9 cellular contexts compared by ENCODE assay signal in the genomic region with DNA sequence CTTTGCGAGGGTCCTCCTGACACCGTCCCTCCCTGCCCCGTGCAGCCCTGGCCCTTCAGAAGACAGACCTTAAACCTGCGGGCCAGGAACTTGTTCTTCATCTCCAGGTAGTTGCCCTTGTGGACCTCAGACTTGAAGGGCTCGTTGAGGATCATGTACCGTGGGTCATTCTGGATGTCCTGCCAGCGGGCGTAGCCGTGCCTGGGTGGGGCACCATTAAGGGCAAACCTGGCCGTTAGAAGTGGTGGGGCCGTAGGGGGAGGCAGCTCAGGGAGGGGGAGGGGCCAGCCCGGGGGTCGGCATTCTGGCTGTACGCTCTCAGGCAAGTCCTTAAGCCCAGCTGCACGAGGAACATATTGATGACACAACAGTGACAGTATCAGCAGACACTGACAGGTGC.
A peak's percentile ranks its signal among the peaks of the same experiment; 100 is the strongest.
DNase-seq lines count a peak whose midpoint lies in the region; ATAC-seq and TF ChIP-seq lines count a peak whose summit lies in the region.
"Had no signal": no experiment of that assay in that cellular context is flagged by ENCODE, and none has a peak within 500 bp of the region (broad histone marks: within the 10 kb centered on the region; RNA-seq: fewer than 3 reads in every experiment).

No MANE protein-coding gene starts in this region.

- H3K4me1 Mint-ChIP-seq in activated naive CD8-positive, alpha-beta T cell treated with anti-CD3 and anti-CD28 coated beads, Interleukin-2, amount 10 ng/mL, durations not matched to agents 7 days and 5 days: no peaks in the 10 kb centered on the region
- no peaks in the 10 kb centered on the region for H3K4me1 Mint-ChIP-seq in activated naive CD8-positive, alpha-beta T cell treated with anti-CD3 and anti-CD28 coated beads, Interleukin-2, amount 50 U/mL, for 24 hours
- H3K4me1 Mint-ChIP-seq in glutamatergic neuron (ENCODE audit: low read depth, unreplicated experiment) (no peaks in the 10 kb centered on the region), type B pancreatic cell (ENCODE audit: unreplicated experiment) (no peaks in the 10 kb centered on the region)

- no peaks in the 10 kb centered on the region for H3K36me3 Mint-ChIP-seq in activated naive CD8-positive, alpha-beta T cell treated with anti-CD3 and anti-CD28 coated beads, Interleukin-2, amount 10 ng/mL, durations not matched to agents 7 days and 5 days
- H3K36me3 Mint-ChIP-seq in activated naive CD8-positive, alpha-beta T cell treated with anti-CD3 and anti-CD28 coated beads, Interleukin-2, amount 50 U/mL, for 24 hours (ENCODE audit: low read depth): no peaks in the 10 kb centered on the region
- H3K36me3 Mint-ChIP-seq in glutamatergic neuron (ENCODE audit: unreplicated experiment): no peaks in the 10 kb centered on the region
- no peaks in the 10 kb centered on the region for H3K36me3 Mint-ChIP-seq in type B pancreatic cell
- H3K36me3 Mint-ChIP-seq: CD4-positive, alpha-beta memory T cell had no signal

- H3K27ac Mint-ChIP-seq in activated naive CD8-positive, alpha-beta T cell treated with anti-CD3 and anti-CD28 coated beads, Interleukin-2, amount 10 ng/mL, durations not matched to agents 7 days and 5 days: no peak overlapping the region
- no peak overlapping the region for H3K27ac Mint-ChIP-seq in activated naive CD8-positive, alpha-beta T cell treated with anti-CD3 and anti-CD28 coated beads, Interleukin-2, amount 50 U/mL, for 24 hours
- H3K27ac Mint-ChIP-seq in glutamatergic neuron (ENCODE audit: unreplicated experiment) (no peak overlapping the region), type B pancreatic cell (peak overlapping the region; percentile 55)

- H3K4me3 Mint-ChIP-seq in activated naive CD8-positive, alpha-beta T cell treated with anti-CD3 and anti-CD28 coated beads, Interleukin-2, amount 10 ng/mL, durations not matched to agents 7 days and 5 days: no peak overlapping the region
- no peak overlapping the region for H3K4me3 Mint-ChIP-seq in activated naive CD8-positive, alpha-beta T cell treated with anti-CD3 and anti-CD28 coated beads, Interleukin-2, amount 50 U/mL, for 24 hours
- no peak overlapping the region for H3K4me3 Mint-ChIP-seq in glutamatergic neuron (ENCODE audit: unreplicated experiment)
- H3K4me3 Mint-ChIP-seq in type B pancreatic cell: no peak overlapping the region
- H3K4me3 Mint-ChIP-seq: CD4-positive, alpha-beta memory T cell had no signal

- H3K27me3 Mint-ChIP-seq in activated naive CD8-positive, alpha-beta T cell treated with anti-CD3 and anti-CD28 coated beads, Interleukin-2, amount 10 ng/mL, durations not matched to agents 7 days and 5 days: peaks cover 2% of the 10 kb centered on the region
- peaks cover 17% of the 10 kb centered on the region for H3K27me3 Mint-ChIP-seq in activated naive CD8-positive, alpha-beta T cell treated with anti-CD3 and anti-CD28 coated beads, Interleukin-2, amount 50 U/mL, for 24 hours
- peaks cover 6% of the 10 kb centered on the region for H3K27me3 Mint-ChIP-seq in glutamatergic neuron (ENCODE audit: unreplicated experiment)
- H3K27me3 Mint-ChIP-seq in type B pancreatic cell: peaks cover 11% of the 10 kb centered on the region

- peak; percentile 4 for DNase-seq in activated naive CD8-positive, alpha-beta T cell treated with anti-CD3 and anti-CD28 coated beads, Interleukin-2, amount 10 ng/mL, durations not matched to agents 7 days and 5 days
- DNase-seq in activated naive CD8-positive, alpha-beta T cell treated with anti-CD3 and anti-CD28 coated beads, Interleukin-2, amount 50 U/mL, for 24 hours: no peak
- DNase-seq in DMS79 treated with DMSO at 0.1 percent for 48 hours (lab: John Stamatoyannopoulos, UW): peak; percentile 61
- DNase-seq in glutamatergic neuron: peak; percentile 11
- no peak for DNase-seq in type B pancreatic cell (ENCODE audit: extremely low spot score, unreplicated experiment)
- no peak for DNase-seq in NCI-H82 (lab: John Stamatoyannopoulos, UW)
- no peak for DNase-seq in activated gamma-delta T cell treated with Interleukin-2 at 50 U/mL for 16 hours
- DNase-seq: BE2C; CD4-positive, alpha-beta memory T cell had no signal

- no peak for TF ChIP-seq CTCF in glutamatergic neuron (IDR thresholded peaks at IDR 0.05; ENCODE audit: partially characterized antibody, unreplicated experiment)
- no peak for TF ChIP-seq CTCF in type B pancreatic cell (conservative IDR thresholded peaks at IDR 0.05)

- no peak for ATAC-seq in activated naive CD8-positive, alpha-beta T cell treated with anti-CD3 and anti-CD28 coated beads, Interleukin-2, amount 10 ng/mL, durations not matched to agents 7 days and 5 days (ENCODE audit: low read depth)
- no peak for ATAC-seq in activated naive CD8-positive, alpha-beta T cell treated with anti-CD3 and anti-CD28 coated beads, Interleukin-2, amount 50 U/mL, for 24 hours

- H3K9me3 Mint-ChIP-seq in activated naive CD8-positive, alpha-beta T cell treated with anti-CD3 and anti-CD28 coated beads, Interleukin-2, amount 10 ng/mL, durations not matched to agents 7 days and 5 days: peaks cover 3% of the 10 kb centered on the region
- no peaks in the 10 kb centered on the region for H3K9me3 Mint-ChIP-seq in activated naive CD8-positive, alpha-beta T cell treated with anti-CD3 and anti-CD28 coated beads, Interleukin-2, amount 50 U/mL, for 24 hours
- H3K9me3 Mint-ChIP-seq in glutamatergic neuron (ENCODE audit: unreplicated experiment) (peaks cover 2% of the 10 kb centered on the region), type B pancreatic cell (no peaks in the 10 kb centered on the region)

- POLR2A ChIA-PET in activated naive CD8-positive, alpha-beta T cell treated with anti-CD3 and anti-CD28 coated beads, Interleukin-2, amount 10 ng/mL, durations not matched to agents 7 days and 5 days (lab: Charles Lee): interaction anchor here (0.6 kb wide), 1 partner anchor 172 kb away, joined by 3 read pairs; no protein-coding TSS in a partner anchor

Comparison
In these comparisons a context has a peak if more than half of its experiments do, and no peak if none do; other contexts are left out.
1. DNase-seq: peak in activated naive CD8-positive, alpha-beta T cell treated with anti-CD3 and anti-CD28 coated beads, Interleukin-2, amount 10 ng/mL, durations not matched to agents 7 days and 5 days (single experiment), DMS79 treated with DMSO at 0.1 percent for 48 hours (single experiment) and glutamatergic neuron (single experiment); none in activated naive CD8-positive, alpha-beta T cell treated with anti-CD3 and anti-CD28 coated beads, Interleukin-2, amount 50 U/mL, for 24 hours (single experiment), type B pancreatic cell (single experiment), NCI-H82 (single experiment) and activated gamma-delta T cell treated with Interleukin-2 at 50 U/mL for 16 hours (single experiment).